ENCODE assay signal across 25 cellular contexts in the genomic region with DNA sequence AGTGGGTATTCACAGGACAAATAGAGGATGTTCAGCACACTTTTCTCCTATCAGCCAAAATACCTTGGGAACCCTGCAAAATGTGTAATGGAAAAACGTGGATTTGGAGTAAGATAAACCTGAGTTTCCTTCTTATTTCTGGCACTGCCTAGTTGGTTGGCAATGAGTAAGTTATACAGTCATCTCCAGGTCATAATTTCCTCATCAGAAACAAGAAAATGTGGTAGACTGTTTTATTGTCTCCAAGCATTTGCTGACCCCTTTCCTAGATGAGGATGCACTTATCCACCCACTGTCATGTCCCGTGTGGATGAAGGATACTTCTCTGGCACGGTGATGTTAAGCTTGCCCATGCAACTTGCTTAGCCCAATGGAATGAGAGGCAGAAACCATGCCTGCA.
"Had no signal": no experiment of that assay in that cellular context is flagged by ENCODE, and none has a peak within 500 bp of the region (broad histone marks: within the 10 kb centered on the region; RNA-seq: fewer than 3 reads in every experiment).

No MANE protein-coding gene starts in this region.

- DNase-seq: colonic mucosa; cortex of kidney; effector CD8-positive, alpha-beta T cell; effector memory CD8-positive, alpha-beta T cell; endodermal cell; erythroblast; esophagus squamous epithelium; foreskin fibroblast; heart left ventricle; kidney; left cardiac atrium; left lung; left ventricle myocardium superior; lower lobe of right lung; mesendoderm; midbrain; naive thymus-derived CD4-positive, alpha-beta T cell had no signal

- H3K27ac ChIP-seq: colonic mucosa, epithelial cell of prostate, esophagus squamous epithelium, gastroesophageal sphincter, heart left ventricle, hepatocyte, left lung, lower lobe of right lung had no signal

- H3K27me3 ChIP-seq: colonic mucosa, esophagus squamous epithelium, gastroesophageal sphincter, heart left ventricle, hepatocyte, left lung had no signal

- H3K4me1 ChIP-seq: colonic mucosa, gastroesophageal sphincter, heart left ventricle, left lung, lower lobe of right lung had no signal

- H3K36me3 ChIP-seq: colonic mucosa, esophagus squamous epithelium, gastroesophageal sphincter, heart left ventricle, left lung, lower lobe of right lung had no signal

- ATAC-seq: effector memory CD8-positive, alpha-beta T cell; esophagus mucosa; gastroesophageal sphincter; heart left ventricle; left cardiac atrium; left lung; left ventricle myocardium superior; lower lobe of right lung; naive thymus-derived CD4-positive, alpha-beta T cell had no signal

- H3K4me3 ChIP-seq: colonic mucosa, esophagus squamous epithelium, gastroesophageal sphincter, heart left ventricle, hepatocyte, left lung, lower lobe of right lung had no signal

- FAIRE-seq: endometrium, endothelial cell of umbilical vein, frontal cortex, islet of Langerhans, kidney had no signal
